Comparison of ENCODE assay signal across 21 cellular contexts in the genomic region with DNA sequence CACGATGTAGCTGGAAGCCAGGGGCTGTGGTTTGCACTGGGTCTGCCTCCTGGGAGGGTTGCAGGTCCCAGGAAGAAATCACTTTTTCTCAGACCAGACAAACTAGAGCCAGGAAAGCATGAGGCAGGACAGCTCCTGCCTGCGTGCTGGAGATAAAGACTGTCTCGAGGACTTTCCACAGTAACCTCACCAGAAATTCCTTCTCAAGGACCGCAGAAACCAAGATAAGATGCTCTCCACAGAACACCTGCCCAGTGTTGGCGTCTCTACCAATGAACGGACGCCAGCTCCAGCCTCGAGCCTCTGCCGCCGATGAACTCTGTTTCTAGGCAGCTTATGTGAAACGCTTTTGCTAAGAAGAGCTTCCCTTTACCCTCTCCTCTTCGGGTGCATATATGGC.
"Had no signal": no experiment of that assay in that cellular context is flagged by ENCODE, and none has a peak within 500 bp of the region (broad histone marks: within the 10 kb centered on the region; RNA-seq: fewer than 3 reads in every experiment).

No MANE protein-coding gene starts in this region.

- H3K27ac Mint-ChIP-seq: activated CD4-positive, alpha-beta memory T cell treated with anti-CD3 and anti-CD28 coated beads for 36 hours; activated CD4-positive, alpha-beta T cell treated with anti-CD3 and anti-CD28 coated beads for 36 hours; activated naive CD4-positive, alpha-beta T cell treated with anti-CD3 and anti-CD28 coated beads, Interleukin-2, amount 50 U/mL, for 72 hours; activated T-helper 1 cell treated with anti-CD3 and anti-CD28 coated beads, Interleukin-12 subunit alpha, Interleukin-12 subunit beta, Interleukin-2, Interleukin-4 antibody, amounts not matched to agents 30 ng/mL and 10 ng/mL and 1 ng/mL, durations not matched to agents 14 hours and 24 hours and 36 hours; effector memory CD8-positive, alpha-beta T cell; mesothelial cell of epicardium; natural killer cell treated with Interleukin-12 subunit alpha and Interleukin-12 subunit beta and Interleukin-15 and Interleukin-18, amount 100 ng/mL, for 72 hours; progenitor cell of endocrine pancreas; stimulated activated naive CD8-positive, alpha-beta T cell treated with anti-CD3 and anti-CD28 coated beads, Interleukin-15, Interleukin-2, amounts not matched to agents 100 ng/mL and 50 ng/mL, for 24 hours; T-helper 2 cell treated with Interferon-gamma antibody and Interleukin-4, amounts not matched to agents 5 μg/mL and 100 μg/mL, for 36 hours; WTC11 had no signal

- H3K9me3 ChIP-seq: adrenal gland, heart left ventricle, suprapubic skin had no signal

- H3K27ac ChIP-seq: adrenal gland, epithelial cell of prostate, heart left ventricle, suprapubic skin had no signal

- ATAC-seq: activated CD4-positive, alpha-beta T cell treated with anti-CD3 and anti-CD28 coated beads for 36 hours; activated naive CD4-positive, alpha-beta T cell treated with anti-CD3 and anti-CD28 coated beads, Interleukin-2, amount 50 U/mL, for 72 hours; effector memory CD8-positive, alpha-beta T cell; heart left ventricle; left lobe of liver; natural killer cell treated with Interleukin-12 subunit alpha and Interleukin-12 subunit beta and Interleukin-15 and Interleukin-18, amount 100 ng/mL, for 72 hours; WTC11 had no signal

- H3K36me3 ChIP-seq: adrenal gland, heart left ventricle, suprapubic skin had no signal

- H3K4me1 ChIP-seq: adrenal gland, heart left ventricle had no signal

- H3K27me3 ChIP-seq: adrenal gland, heart left ventricle, suprapubic skin had no signal

- H3K4me1 Mint-ChIP-seq: activated CD4-positive, alpha-beta T cell treated with anti-CD3 and anti-CD28 coated beads for 36 hours had no signal

- H3K9me3 Mint-ChIP-seq: activated CD4-positive, alpha-beta memory T cell treated with anti-CD3 and anti-CD28 coated beads for 36 hours; activated naive CD4-positive, alpha-beta T cell treated with anti-CD3 and anti-CD28 coated beads, Interleukin-2, amount 50 U/mL, for 72 hours; activated T-helper 1 cell treated with anti-CD3 and anti-CD28 coated beads, Interleukin-12 subunit alpha, Interleukin-12 subunit beta, Interleukin-2, Interleukin-4 antibody, amounts not matched to agents 30 ng/mL and 10 ng/mL and 1 ng/mL, durations not matched to agents 14 hours and 24 hours and 36 hours; effector memory CD8-positive, alpha-beta T cell; mesothelial cell of epicardium; natural killer cell treated with Interleukin-12 subunit alpha and Interleukin-12 subunit beta and Interleukin-15 and Interleukin-18, amount 100 ng/mL, for 72 hours; stimulated activated naive CD8-positive, alpha-beta T cell treated with anti-CD3 and anti-CD28 coated beads, Interleukin-15, Interleukin-2, amounts not matched to agents 100 ng/mL and 50 ng/mL, for 24 hours; T-helper 2 cell treated with Interferon-gamma antibody and Interleukin-4, amounts not matched to agents 5 μg/mL and 100 μg/mL, for 36 hours; WTC11 had no signal

- FAIRE-seq: kidney had no signal

- H3K27me3 Mint-ChIP-seq: activated CD4-positive, alpha-beta T cell treated with anti-CD3 and anti-CD28 coated beads for 36 hours; stimulated activated naive CD8-positive, alpha-beta T cell treated with anti-CD3 and anti-CD28 coated beads, Interleukin-15, Interleukin-2, amounts not matched to agents 100 ng/mL and 50 ng/mL, for 24 hours had no signal

- H3K4me3 ChIP-seq: adrenal gland, heart left ventricle, suprapubic skin had no signal

- H3K36me3 Mint-ChIP-seq: activated CD4-positive, alpha-beta memory T cell treated with anti-CD3 and anti-CD28 coated beads for 36 hours; activated naive CD4-positive, alpha-beta T cell treated with anti-CD3 and anti-CD28 coated beads, Interleukin-2, amount 50 U/mL, for 72 hours; mesothelial cell of epicardium; natural killer cell treated with Interleukin-12 subunit alpha and Interleukin-12 subunit beta and Interleukin-15 and Interleukin-18, amount 100 ng/mL, for 72 hours; WTC11 had no signal

- DNase-seq: activated CD4-positive, alpha-beta memory T cell treated with anti-CD3 and anti-CD28 coated beads for 36 hours; activated CD4-positive, alpha-beta T cell treated with anti-CD3 and anti-CD28 coated beads for 36 hours; activated gamma-delta T cell treated with Interleukin-2 at 50 U/mL for 16 hours; activated T-cell treated with anti-CD3 and anti-CD28 coated beads for 4 hours; adrenal gland; effector memory CD8-positive, alpha-beta T cell; foreskin melanocyte; heart left ventricle; kidney; trophoblast cell had no signal

- H3K4me3 Mint-ChIP-seq: activated CD4-positive, alpha-beta memory T cell treated with anti-CD3 and anti-CD28 coated beads for 36 hours; activated CD4-positive, alpha-beta T cell treated with anti-CD3 and anti-CD28 coated beads for 36 hours; activated T-helper 1 cell treated with anti-CD3 and anti-CD28 coated beads, Interleukin-12 subunit alpha, Interleukin-12 subunit beta, Interleukin-2, Interleukin-4 antibody, amounts not matched to agents 30 ng/mL and 10 ng/mL and 1 ng/mL, durations not matched to agents 14 hours and 24 hours and 36 hours; effector memory CD8-positive, alpha-beta T cell; mesothelial cell of epicardium; natural killer cell treated with Interleukin-12 subunit alpha and Interleukin-12 subunit beta and Interleukin-15 and Interleukin-18, amount 100 ng/mL, for 72 hours; stimulated activated naive CD8-positive, alpha-beta T cell treated with anti-CD3 and anti-CD28 coated beads, Interleukin-15, Interleukin-2, amounts not matched to agents 100 ng/mL and 50 ng/mL, for 24 hours; T-helper 2 cell treated with Interferon-gamma antibody and Interleukin-4, amounts not matched to agents 5 μg/mL and 100 μg/mL, for 36 hours; WTC11 had no signal
